1 cellular context compared by ENCODE assay signal in the genomic region with DNA sequence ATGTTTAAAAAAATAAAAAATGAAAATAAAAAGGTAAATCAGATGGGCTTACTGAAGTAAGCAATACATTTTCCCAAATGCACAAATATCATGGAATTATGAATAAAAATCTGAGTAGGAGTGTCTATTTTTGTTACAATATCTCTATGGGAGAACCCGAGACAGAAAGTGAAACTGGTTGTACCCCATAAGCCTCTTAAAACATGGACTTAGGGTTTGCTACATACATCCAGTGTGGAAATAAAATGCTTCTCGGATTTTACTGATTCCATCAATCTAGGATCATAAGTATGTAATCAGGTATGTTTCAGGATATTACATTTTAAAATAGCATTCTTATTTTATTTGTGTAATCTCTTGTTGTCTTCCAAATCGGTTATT.
TF ChIP-seq lines count a peak whose summit lies in the region.

No MANE protein-coding gene starts in this region.

TF ChIP-seq in liver, 16 proteins besides CTCF, POLR2A, EP300 and RAD21 (continued from another document):
- TF ChIP-seq, protein P1, sequence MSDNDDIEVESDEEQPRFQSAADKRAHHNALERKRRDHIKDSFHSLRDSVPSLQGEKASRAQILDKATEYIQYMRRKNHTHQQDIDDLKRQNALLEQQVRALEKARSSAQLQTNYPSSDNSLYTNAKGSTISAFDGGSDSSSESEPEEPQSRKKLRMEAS (IDR thresholded peaks at IDR 0.05) = no peak
- TF ChIP-seq, protein P2, sequence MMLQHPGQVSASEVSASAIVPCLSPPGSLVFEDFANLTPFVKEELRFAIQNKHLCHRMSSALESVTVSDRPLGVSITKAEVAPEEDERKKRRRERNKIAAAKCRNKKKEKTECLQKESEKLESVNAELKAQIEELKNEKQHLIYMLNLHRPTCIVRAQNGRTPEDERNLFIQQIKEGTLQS (IDR thresholded peaks at IDR 0.05) = no peak
- TF ChIP-seq YY1 (IDR thresholded peaks at IDR 0.05) = no peak
- TF ChIP-seq HNF4G (IDR thresholded peaks at IDR 0.05) = no peak
- TF ChIP-seq FOXA1 (IDR thresholded peaks at IDR 0.05) = no peak
- no peak for TF ChIP-seq NR2F2 (IDR thresholded peaks at IDR 0.05)
- no peak for TF ChIP-seq HNF4A (conservative IDR thresholded peaks at IDR 0.05)
